1 cellular context compared by ENCODE assay signal in genomic region chr1:100249155-100249536, GRCh38.
TF ChIP-seq lines count a peak whose summit lies in the region.

No MANE protein-coding gene starts in this region.

TF ChIP-seq in IMR-90, 13 proteins besides CTCF, POLR2A, EP300 and RAD21 (continued from another document):
- TF ChIP-seq MAFK (IDR thresholded peaks at IDR 0.05; ENCODE audit: low read depth, low read length): no peak
- no peak for TF ChIP-seq SMC3 (IDR thresholded peaks at IDR 0.05; ENCODE audit: low read depth, low read length)
- TF ChIP-seq FOS (IDR thresholded peaks at IDR 0.05; ENCODE audit: low read depth, low read length): no peak
- TF ChIP-seq MAZ (IDR thresholded peaks at IDR 0.05; ENCODE audit: borderline replicate concordance, low read depth, low read length): no peak
- no peak for TF ChIP-seq USF2 (IDR thresholded peaks at IDR 0.05; ENCODE audit: low read depth, low read length)
- TF ChIP-seq RFX5 (IDR thresholded peaks at IDR 0.05; ENCODE audit: low read depth, low read length): no peak
